In the genomic region with DNA sequence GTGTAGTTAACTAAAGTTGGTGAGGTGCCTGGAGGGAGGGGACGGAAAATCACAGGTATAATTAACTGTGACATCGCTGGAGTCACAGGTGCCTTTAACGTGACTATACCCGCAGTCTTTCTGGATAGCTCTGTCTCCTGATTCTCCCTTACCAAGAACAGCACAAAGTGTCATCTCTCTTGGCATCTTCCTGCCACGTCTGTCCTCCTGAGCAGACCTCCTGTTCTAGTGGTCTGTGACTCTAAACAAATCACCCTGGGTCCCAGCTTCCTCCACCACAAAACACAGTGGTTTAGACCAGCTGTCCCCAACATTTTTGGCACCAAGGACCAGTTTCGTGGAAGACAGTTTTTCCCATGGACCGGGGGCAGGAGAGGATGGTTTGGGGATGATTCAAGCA, we compare ENCODE assay signal across 32 cellular contexts.
"Had no signal": no experiment of that assay in that cellular context is flagged by ENCODE, and none has a peak within 500 bp of the region (broad histone marks: within the 10 kb centered on the region; RNA-seq: fewer than 3 reads in every experiment).

No MANE protein-coding gene starts in this region.

- H3K27me3 Mint-ChIP-seq: activated B cell treated with CpG ODN at 0.5 μM for 24 hours; activated CD4-positive, alpha-beta memory T cell treated with anti-CD3 and anti-CD28 coated beads for 36 hours; activated CD4-positive, alpha-beta T cell treated with anti-CD3 and anti-CD28 coated beads, Interleukin-2, amount 10 ng/mL, durations not matched to agents 24 days and 14 days; activated CD8-positive, alpha-beta T cell treated with anti-CD3 and anti-CD28 coated beads for 36 hours; activated naive CD4-positive, alpha-beta T cell treated with anti-CD3 and anti-CD28 coated beads, Interleukin-2, amount 10 ng/mL, durations not matched to agents 7 days and 5 days; activated naive CD4-positive, alpha-beta T cell treated with anti-CD3 and anti-CD28 coated beads, Interleukin-2, amount 50 U/mL, for 24 hours; activated naive CD8-positive, alpha-beta T cell; activated naive CD8-positive, alpha-beta T cell treated with anti-CD3 and anti-CD28 coated beads, Interleukin-2, amount 10 ng/mL, durations not matched to agents 7 days and 5 days; activated naive CD8-positive, alpha-beta T cell treated with anti-CD3 and anti-CD28 coated beads, Interleukin-2, amount 50 U/mL, for 24 hours; brain; central memory CD8-positive, alpha-beta T cell had no signal

- H3K4me1 ChIP-seq: ascending aorta had no signal

- DNase-seq: activated B cell treated with CpG ODN at 0.5 μM for 24 hours; activated CD4-positive, alpha-beta memory T cell treated with anti-CD3 and anti-CD28 coated beads for 36 hours; activated CD4-positive, alpha-beta T cell treated with anti-CD3 and anti-CD28 coated beads for 4 hours; activated CD4-positive, alpha-beta T cell treated with anti-CD3 and anti-CD28 coated beads, Interleukin-2, amount 10 ng/mL, durations not matched to agents 24 days and 14 days; activated CD4-positive, alpha-beta T cell treated with anti-CD3 and anti-CD28 coated beads, Interleukin-2, amount 50 U/mL, for 1 hour; activated CD4-positive, alpha-beta T cell treated with anti-CD3 and anti-CD28 coated beads, Interleukin-2, amount 50 U/mL, for 4 hours; activated CD4-positive, CD25-positive, alpha-beta regulatory T cell treated with anti-CD3 and anti-CD28 coated beads, Interleukin-2, amount 50 U/mL, for 72 hours; activated CD8-positive, alpha-beta memory T cell treated with anti-CD3 and anti-CD28 coated beads, Interleukin-2, amount 50 U/mL, for 4 hours; activated CD8-positive, alpha-beta T cell treated with anti-CD3 and anti-CD28 coated beads for 36 hours; activated effector memory CD4-positive, alpha-beta T cell treated with Interleukin-2 at 50 U/mL for 16 hours; activated gamma-delta T cell; activated naive CD4-positive, alpha-beta T cell treated with anti-CD3 and anti-CD28 coated beads, Interleukin-2, amount 10 ng/mL, durations not matched to agents 7 days and 5 days; activated naive CD4-positive, alpha-beta T cell treated with Interleukin-2 at 50 U/mL for 16 hours; activated naive CD8-positive, alpha-beta T cell treated with anti-CD3 and anti-CD28 coated beads, Interleukin-2, amount 10 ng/mL, durations not matched to agents 7 days and 5 days; activated naive CD8-positive, alpha-beta T cell treated with anti-CD3 and anti-CD28 coated beads, Interleukin-2, amount 50 U/mL, for 24 hours; activated T-cell treated with anti-CD3 and anti-CD28 coated beads for 4 hours; activated T-cell treated with anti-CD3 and anti-CD28 coated beads, Interleukin-2, amount 50 U/mL, for 1 hour; activated T-cell treated with anti-CD3 and anti-CD28 coated beads, Interleukin-2, amount 50 U/mL, for 48 hours; amygdala; T-helper 1 cell; T-helper 2 cell; T-helper 9 cell had no signal

- H3K9me3 Mint-ChIP-seq: activated CD4-positive, alpha-beta T cell treated with anti-CD3 and anti-CD28 coated beads, Interleukin-2, amount 10 ng/mL, durations not matched to agents 24 days and 14 days; central memory CD8-positive, alpha-beta T cell had no signal

- H3K27me3 ChIP-seq: ascending aorta, cardiac muscle cell had no signal

- H3K36me3 Mint-ChIP-seq: activated CD4-positive, alpha-beta memory T cell treated with anti-CD3 and anti-CD28 coated beads for 36 hours; activated naive CD4-positive, alpha-beta T cell treated with anti-CD3 and anti-CD28 coated beads, Interleukin-2, amount 10 ng/mL, durations not matched to agents 7 days and 5 days; activated naive CD4-positive, alpha-beta T cell treated with anti-CD3 and anti-CD28 coated beads, Interleukin-2, amount 50 U/mL, for 24 hours; activated naive CD8-positive, alpha-beta T cell; activated naive CD8-positive, alpha-beta T cell treated with anti-CD3 and anti-CD28 coated beads, Interleukin-2, amount 10 ng/mL, durations not matched to agents 7 days and 5 days; brain had no signal

- H3K4me3 ChIP-seq: ascending aorta, cardiac muscle cell had no signal

- H3K27ac Mint-ChIP-seq: activated B cell treated with CpG ODN at 0.5 μM for 24 hours; activated CD4-positive, alpha-beta memory T cell treated with anti-CD3 and anti-CD28 coated beads for 36 hours; activated CD4-positive, alpha-beta T cell treated with anti-CD3 and anti-CD28 coated beads, Interleukin-2, amount 10 ng/mL, durations not matched to agents 24 days and 14 days; activated CD8-positive, alpha-beta T cell treated with anti-CD3 and anti-CD28 coated beads for 36 hours; activated naive CD4-positive, alpha-beta T cell treated with anti-CD3 and anti-CD28 coated beads, Interleukin-2, amount 10 ng/mL, durations not matched to agents 7 days and 5 days; activated naive CD4-positive, alpha-beta T cell treated with anti-CD3 and anti-CD28 coated beads, Interleukin-2, amount 50 U/mL, for 24 hours; activated naive CD8-positive, alpha-beta T cell; activated naive CD8-positive, alpha-beta T cell treated with anti-CD3 and anti-CD28 coated beads, Interleukin-2, amount 10 ng/mL, durations not matched to agents 7 days and 5 days; activated naive CD8-positive, alpha-beta T cell treated with anti-CD3 and anti-CD28 coated beads, Interleukin-2, amount 50 U/mL, for 24 hours; activated T-helper 2 cell treated with anti-CD3 and anti-CD28 coated beads, Interferon-gamma antibody, Interleukin-2, Interleukin-4, amounts not matched to agents 10 μg/mL and 5 μg/mL and 100 μg/mL, durations not matched to agents 14 hours and 24 hours and 36 hours; brain; T-helper 1 cell treated with Interleukin-12 subunit alpha and Interleukin-12 subunit beta and Interleukin-4 antibody, amounts not matched to agents 30 μg/mL and 1 μg/mL, for 36 hours; T-helper 2 cell treated with Interferon-gamma antibody and Interleukin-4, amounts not matched to agents 5 μg/mL and 100 μg/mL, for 36 hours had no signal

- H3K27ac ChIP-seq: ascending aorta, cardiac muscle cell, VCaP had no signal

- H3K4me3 Mint-ChIP-seq: activated B cell treated with CpG ODN at 0.5 μM for 24 hours; activated CD4-positive, alpha-beta memory T cell treated with anti-CD3 and anti-CD28 coated beads for 36 hours; activated CD4-positive, alpha-beta T cell treated with anti-CD3 and anti-CD28 coated beads, Interleukin-2, amount 10 ng/mL, durations not matched to agents 24 days and 14 days; activated CD8-positive, alpha-beta T cell treated with anti-CD3 and anti-CD28 coated beads for 36 hours; activated naive CD4-positive, alpha-beta T cell treated with anti-CD3 and anti-CD28 coated beads, Interleukin-2, amount 10 ng/mL, durations not matched to agents 7 days and 5 days; activated naive CD4-positive, alpha-beta T cell treated with anti-CD3 and anti-CD28 coated beads, Interleukin-2, amount 50 U/mL, for 24 hours; activated naive CD8-positive, alpha-beta T cell; activated naive CD8-positive, alpha-beta T cell treated with anti-CD3 and anti-CD28 coated beads, Interleukin-2, amount 10 ng/mL, durations not matched to agents 7 days and 5 days; activated naive CD8-positive, alpha-beta T cell treated with anti-CD3 and anti-CD28 coated beads, Interleukin-2, amount 50 U/mL, for 24 hours; brain; central memory CD8-positive, alpha-beta T cell; T-helper 1 cell treated with Interleukin-12 subunit alpha and Interleukin-12 subunit beta and Interleukin-4 antibody, amounts not matched to agents 30 μg/mL and 1 μg/mL, for 36 hours; T-helper 2 cell treated with Interferon-gamma antibody and Interleukin-4, amounts not matched to agents 5 μg/mL and 100 μg/mL, for 36 hours had no signal

- H3K36me3 ChIP-seq: ascending aorta, cardiac muscle cell had no signal

- H3K9me3 ChIP-seq: ascending aorta had no signal

- H3K4me1 Mint-ChIP-seq: activated B cell treated with CpG ODN at 0.5 μM for 24 hours; activated CD4-positive, alpha-beta T cell treated with anti-CD3 and anti-CD28 coated beads, Interleukin-2, amount 10 ng/mL, durations not matched to agents 24 days and 14 days; activated naive CD4-positive, alpha-beta T cell treated with anti-CD3 and anti-CD28 coated beads, Interleukin-2, amount 10 ng/mL, durations not matched to agents 7 days and 5 days; activated naive CD4-positive, alpha-beta T cell treated with anti-CD3 and anti-CD28 coated beads, Interleukin-2, amount 50 U/mL, for 24 hours; activated naive CD8-positive, alpha-beta T cell treated with anti-CD3 and anti-CD28 coated beads, Interleukin-2, amount 10 ng/mL, durations not matched to agents 7 days and 5 days; activated naive CD8-positive, alpha-beta T cell treated with anti-CD3 and anti-CD28 coated beads, Interleukin-2, amount 50 U/mL, for 24 hours; brain; central memory CD8-positive, alpha-beta T cell had no signal
